Comparison of ENCODE assay signal across 11 cellular contexts in the genomic region with DNA sequence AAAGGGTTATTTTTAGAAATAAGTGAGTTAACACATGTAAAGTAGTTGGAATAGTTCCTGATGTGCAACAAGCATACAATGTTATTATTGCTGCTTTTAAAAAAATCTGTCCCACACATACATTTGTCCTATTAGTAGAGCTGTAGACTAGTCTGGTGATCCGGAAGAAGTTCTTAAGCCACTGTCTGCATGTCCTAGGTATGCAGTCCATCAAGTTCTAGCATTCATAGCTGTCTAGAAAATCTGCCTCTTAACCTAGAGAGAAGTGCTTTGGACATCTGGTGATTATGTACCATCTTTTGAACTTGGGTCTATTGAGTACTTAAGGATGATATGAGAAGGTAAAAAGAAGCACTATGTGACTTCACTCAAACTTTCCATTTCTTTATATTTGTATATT.
"Had no signal": no experiment of that assay in that cellular context is flagged by ENCODE, and none has a peak within 500 bp of the region (broad histone marks: within the 10 kb centered on the region; RNA-seq: fewer than 3 reads in every experiment).

No MANE protein-coding gene starts in this region.

- H3K4me2 ChIP-seq: GM23338 had no signal

- H3K4me3 Mint-ChIP-seq: GM23338, H9, HFFc6 had no signal

- H3K9me3 ChIP-seq: HAP-1 had no signal

- H2AFZ ChIP-seq: GM23248, GM23338 had no signal

- H3K9ac ChIP-seq: GM23248 had no signal

- H3K4me3 ChIP-seq: GM23248, GM23338, HAP-1 had no signal

- ATAC-seq: GM23338, HCT116 had no signal

- FAIRE-seq: H1, H54 had no signal

- H3K9me3 Mint-ChIP-seq: GM23338, H9, HFFc6 had no signal

- H3K27ac Mint-ChIP-seq: GM23338, H9, HFFc6 had no signal

- DNase-seq: GM23248, GOT3, H7, H9, HCEC 1CT, HFFc6 had no signal

- H3K27ac ChIP-seq: GM23248 had no signal

- H3K36me3 ChIP-seq: HAP-1 had no signal
